ENCODE assay signal across 21 cellular contexts in genomic region chr12:5440973-5441372, GRCh38. TPM values are rescaled to one million over a fixed set of nuclear protein-coding genes. Genes with fewer than 3 reads are reported as not detected.
DNase-seq lines count a peak whose midpoint lies in the region; ATAC-seq, FAIRE-seq and TF ChIP-seq lines count a peak whose summit lies in the region.
"Had no signal": no experiment of that assay in that cellular context is flagged by ENCODE, and none has a peak within 500 bp of the region (broad histone marks: within the 10 kb centered on the region; RNA-seq: fewer than 3 reads in every experiment).

No MANE protein-coding gene starts in this region.

- ATAC-seq in GM18502 (IDR thresholded peaks at IDR 0.05; ENCODE audit: poor library complexity, unreplicated experiment) (no peak), GM21723 (IDR thresholded peaks at IDR 0.05; ENCODE audit: unreplicated experiment) (no peak)

- TF ChIP-seq CTCF in DOHH2 (IDR thresholded peaks at IDR 0.05; ENCODE audit: low read depth, low read length, poor library complexity, severe bottlenecking): no peak

- H3K27ac ChIP-seq in DOHH2 (ENCODE audit: low read depth, low read length) (peak overlapping the region; percentile 40), SJCRH30 (peak overlapping the region; percentile 18; the same call in 1 of the 2 replicates)

- DNase-seq in MV-4-11 (lab: John Stamatoyannopoulos, UW) (peak; percentile 56), SJCRH30 (no peak), medulla oblongata (ENCODE audit: extremely low spot score) (peak; percentile 48), C1 segment of cervical spinal cord (lab: John Stamatoyannopoulos, UW) (no peak), frontal cortex (ENCODE audit: low spot score in 2 of 2) (no peak)
- DNase-seq: AML-193; CD8-positive, alpha-beta memory T cell; DND-41; GDM1; Karpas-422; NCI-H187 treated with DMSO at 0.1 percent for 48 hours; NK-92 treated with Interleukin-12 subunit alpha and Interleukin-12 subunit beta, amount 100 ng/mL, for 24 hours; Right ventricle myocardium superior; T-helper 2 cell had no signal

- H3F3A ChIP-seq in DOHH2 (ENCODE audit: control insufficient read depth, insufficient read depth): no peaks in the 10 kb centered on the region

- H3K36me3 ChIP-seq in DOHH2 (ENCODE audit: control insufficient read depth, low read length) (no peaks in the 10 kb centered on the region), SJCRH30 (no peaks in the 10 kb centered on the region; the same call in 1 of the 2 replicates)
- H3K36me3 ChIP-seq: HAP-1, MG63 had no signal

- H4K20me1 ChIP-seq in DOHH2 (ENCODE audit: control insufficient read depth, insufficient read depth, low read depth, low read length): no peaks in the 10 kb centered on the region

- no peaks in the 10 kb centered on the region for H3K9me2 ChIP-seq in DOHH2 (replicated peaks; ENCODE audit: control insufficient read depth, low read length)

- H3K79me2 ChIP-seq in DOHH2 (ENCODE audit: control insufficient read depth, low read length): no peaks in the 10 kb centered on the region

- FAIRE-seq in frontal cortex (lab: Jason Lieb, UNC): no peak
- FAIRE-seq: GM12892 had no signal

- H3K4me2 ChIP-seq in DOHH2 (ENCODE audit: low read length): peak overlapping the region; percentile 86

- H3K27me3 ChIP-seq in DOHH2 (ENCODE audit: control insufficient read depth, low read length) (peaks cover 9% of the 10 kb centered on the region), SJCRH30 (no peaks in the 10 kb centered on the region)
- H3K27me3 ChIP-seq: MG63 had no signal

- peaks cover 65% of the 10 kb centered on the region for H3K4me1 ChIP-seq in DOHH2 (ENCODE audit: control insufficient read depth, low read length)
- H3K4me1 ChIP-seq in SJCRH30: peaks cover 28% of the 10 kb centered on the region
- H3K4me1 ChIP-seq: HAP-1 had no signal

- H3K4me3 ChIP-seq in DOHH2 (ENCODE audit: low read length) (peak overlapping the region; percentile 65), SJCRH30 (no peak overlapping the region)
- H3K4me3 ChIP-seq: HAP-1, MG63 had no signal

- H3K9me3 ChIP-seq in DOHH2 (ENCODE audit: control insufficient read depth, insufficient read depth, low read length): no peaks in the 10 kb centered on the region
- H3K9me3 ChIP-seq in SJCRH30 (replicated peaks): no peaks in the 10 kb centered on the region
- H3K9me3 ChIP-seq: HAP-1, MG63 had no signal

RNA-seq across cellular contexts. Expression of gene NTF3, which starts 9.1 kb away (rescaled TPM):
- 15.5 and 16.9 TPM in 2 replicates for total RNA-seq in SJCRH30 (2014; rRNA removed; shearing (Covaris generic))
- 2.9 TPM for total RNA-seq in frontal cortex
- total RNA-seq: CD8-positive, alpha-beta memory T cell; HT-29 had no signal

Comparison
In these comparisons a context has a peak if more than half of its experiments do, and no peak if none do; other contexts are left out.
1. DNase-seq: peak in MV-4-11 (single experiment) and medulla oblongata (single experiment); none in SJCRH30 (0 of 2), C1 segment of cervical spinal cord (0 of 14) and frontal cortex (0 of 2).